10 cellular contexts compared by ENCODE assay signal in genomic region chr22:29798318-29798717, GRCh38. TPM values are rescaled to one million over a fixed set of nuclear protein-coding genes. Genes with fewer than 3 reads are reported as not detected.
DNase-seq lines count a peak whose midpoint lies in the region; TF ChIP-seq lines count a peak whose summit lies in the region.
"Had no signal": no experiment of that assay in that cellular context is flagged by ENCODE, and none has a peak within 500 bp of the region (broad histone marks: within the 10 kb centered on the region; RNA-seq: fewer than 3 reads in every experiment).

No MANE protein-coding gene starts in this region.

- H4K8ac ChIP-seq in H9 (replicated peaks; ENCODE audit: insufficient read length, low read depth, low read length), result no peak overlapping the region

- TF ChIP-seq CTCF in dorsolateral prefrontal cortex (IDR thresholded peaks at IDR 0.05 in 54 of 56, conservative IDR thresholded peaks at IDR 0.05 in 2 of 56; ENCODE audit: low read depth in 1 of 56, partially characterized antibody in 56 of 56) (no peak), H9 (conservative IDR thresholded peaks at IDR 0.05) (no peak)

- H3K18ac ChIP-seq in H9 (ENCODE audit: insufficient read length, low read depth, low read length), result no peak overlapping the region

- no peaks in the 10 kb centered on the region for H3K79me1 ChIP-seq in H9 (ENCODE audit: insufficient read depth, low read depth, low read length, poor library complexity, severe bottlenecking)

- H3K36me3 Mint-ChIP-seq in H9 (ENCODE audit: insufficient read depth in 1 of 3, low read depth in 3 of 3), result peaks cover 0 to 49% (median 6%) of the 10 kb centered on the region in 3 experiments; a peak in 4 of 7 replicates

- H3K4me1 ChIP-seq in skeletal muscle satellite cell (ENCODE audit: control insufficient read depth, insufficient read depth, low read length) (peaks cover 24% of the 10 kb centered on the region), H9 (ENCODE audit: insufficient read depth, low read length) (no peaks in the 10 kb centered on the region)

- peaks cover 6 to 16% of the 10 kb centered on the region in 2 experiments for H3K4me1 Mint-ChIP-seq in H9

- no peak overlapping the region for H3K14ac ChIP-seq in H9 (ENCODE audit: insufficient read depth, low read length)

- no peaks in the 10 kb centered on the region for H3K79me2 ChIP-seq in H9 (ENCODE audit: insufficient read depth, low read length)

- DNase-seq in GDM1 (lab: John Stamatoyannopoulos, UW) (peak; percentile 8), dorsolateral prefrontal cortex (no peak), midbrain (lab: John Stamatoyannopoulos, UW) (no peak), NCI-H187 treated with DMSO at 0.1 percent for 48 hours (lab: John Stamatoyannopoulos, UW) (no peak), NCI-H526 (lab: John Stamatoyannopoulos, UW) (no peak), H9 (no peak)
- DNase-seq in Jurkat, Clone E6-1 (ENCODE audit: low read depth, low spot score), result peak; percentile 16
- DNase-seq: activated T-cell treated with anti-CD3 and anti-CD28 coated beads, Interleukin-2, amount 50 U/mL, for 72 hours had no signal

- no peak overlapping the region for H3K4me3 Mint-ChIP-seq in H9
- H3K4me3 Mint-ChIP-seq: activated T-cell treated with anti-CD3 and anti-CD28 coated beads, Interleukin-2, amount 50 U/mL, for 72 hours; mesothelial cell of epicardium had no signal

- H3K36me3 ChIP-seq in skeletal muscle satellite cell (ENCODE audit: insufficient read depth, low read length), result peaks cover 54% of the 10 kb centered on the region

- H2BK120ac ChIP-seq in H9 (ENCODE audit: low read depth, low read length, poor library complexity, severe bottlenecking), result no peak overlapping the region

- H3K9me3 Mint-ChIP-seq in H9, result no peaks in the 10 kb centered on the region
- H3K9me3 Mint-ChIP-seq: activated T-cell treated with anti-CD3 and anti-CD28 coated beads, Interleukin-2, amount 50 U/mL, for 72 hours; mesothelial cell of epicardium had no signal

- H3K9ac ChIP-seq in skeletal muscle satellite cell (ENCODE audit: low read depth, low read length) (peak overlapping the region; percentile 65), H9 (ENCODE audit: extremely low read depth, insufficient read length, low read length) (no peak overlapping the region)

- intact Hi-C loops in dorsolateral prefrontal cortex (cut with DNase I), result no loop called here

- H3K56ac ChIP-seq in H9 (ENCODE audit: insufficient read length, low read depth, low read length), result no peak overlapping the region

- H2AFZ ChIP-seq in H9 (ENCODE audit: low read length), result no peak overlapping the region

- no peak overlapping the region; a peak in 2 of 7 replicates for H3K27ac Mint-ChIP-seq in H9
- H3K27ac Mint-ChIP-seq: activated T-cell treated with anti-CD3 and anti-CD28 coated beads, Interleukin-2, amount 50 U/mL, for 72 hours; mesothelial cell of epicardium had no signal

- H2AK5ac ChIP-seq in H9 (ENCODE audit: insufficient read length, low read length), result no peak overlapping the region

- H3K27me3 ChIP-seq in dorsolateral prefrontal cortex (no peaks in the 10 kb centered on the region), skeletal muscle satellite cell (ENCODE audit: control insufficient read depth, insufficient read depth, low read length) (no peaks in the 10 kb centered on the region), H9 (ENCODE audit: insufficient read depth, low read length) (no peaks in the 10 kb centered on the region)

- H3K23me2 ChIP-seq in H9 (ENCODE audit: insufficient read length, low read depth, low read length, poor library complexity, severe bottlenecking), result no peaks in the 10 kb centered on the region

- H3K27ac ChIP-seq in dorsolateral prefrontal cortex, result peak overlapping the region in 49 of 59 donors; percentile 6 to 85 (median 69)
- H3K27ac ChIP-seq in H9 (ENCODE audit: insufficient read length, low read depth, low read length), result no peak overlapping the region

- no peak overlapping the region for H2BK20ac ChIP-seq in H9 (ENCODE audit: low read depth, low read length, poor library complexity, severe bottlenecking)

- no peak overlapping the region for H3T11ph ChIP-seq in H9 (ENCODE audit: low read length)

- H3K4me2 ChIP-seq in skeletal muscle satellite cell (ENCODE audit: low read length), result peak overlapping the region; percentile 67
- no peak overlapping the region for H3K4me2 ChIP-seq in H9 (ENCODE audit: insufficient read depth, insufficient read length, low read length)

- H3K9me3 ChIP-seq in skeletal muscle satellite cell (replicated peaks; ENCODE audit: low read length), result no peaks in the 10 kb centered on the region
- H3K9me3 ChIP-seq in H9 (ENCODE audit: control insufficient read depth, low read depth, low read length), result no peaks in the 10 kb centered on the region

- no peaks in the 10 kb centered on the region for H4K20me1 ChIP-seq in H9 (ENCODE audit: control insufficient read depth, insufficient read depth, insufficient read length)

- H2BK12ac ChIP-seq in H9 (ENCODE audit: insufficient read length, low read depth, low read length), result no peak overlapping the region

- H4K5ac ChIP-seq in H9 (ENCODE audit: insufficient read length, low read depth, low read length), result no peak overlapping the region

- no CpG with 5 or more reads among the region's 6 CpGs for WGBS in H9 (ENCODE audit: extremely low coverage, insufficient read length, low lambda C conversion rate)

- H3K23ac ChIP-seq in H9 (ENCODE audit: insufficient read length, low read depth, low read length), result no peak overlapping the region

- no peak overlapping the region for H4K91ac ChIP-seq in H9 (ENCODE audit: insufficient read length, low read depth, low read length)

- H2BK15ac ChIP-seq in H9 (ENCODE audit: low read depth, low read length), result no peak overlapping the region

- no peak overlapping the region for H3K4ac ChIP-seq in H9 (ENCODE audit: low read depth, low read length)

- H3K27me3 Mint-ChIP-seq in H9 (ENCODE audit: low read depth), result no peaks in the 10 kb centered on the region

- H2BK5ac ChIP-seq in H9 (ENCODE audit: insufficient read length, low read length), result no peak overlapping the region

- no peak overlapping the region for H3K4me3 ChIP-seq in Jurkat, Clone E6-1 (ENCODE audit: low read length)
- H3K4me3 ChIP-seq in dorsolateral prefrontal cortex (no peak overlapping the region), skeletal muscle satellite cell (ENCODE audit: low read length) (peak overlapping the region; percentile 51)

RNA-seq across cellular contexts. Expression of gene UQCR10, which starts 31.1 kb away (rescaled TPM):
- 281 TPM for polyA plus RNA-seq in Jurkat, Clone E6-1 (2012; ENCODE audit: insufficient read depth, insufficient read length)
- 100 to 1,000 TPM in 61 of 120 experiments, 10 to 100 TPM in 59; 57.3 to 129 (median 100) TPM for total RNA-seq in dorsolateral prefrontal cortex
- total RNA-seq in skeletal muscle satellite cell (2012; rRNA removed), result 73.8 and 81.3 TPM in 2 replicates
- total RNA-seq in H9 (2021), result 116 and 124 TPM in 2 replicates

RNA-seq across cellular contexts. Expression of gene ZMAT5, which starts 31.5 kb away (rescaled TPM):
- 45.1 TPM for polyA plus RNA-seq in Jurkat, Clone E6-1 (2012; ENCODE audit: insufficient read depth, insufficient read length)
- total RNA-seq in dorsolateral prefrontal cortex (10 to 100 TPM; 13.5 to 32.9 (median 20.5) TPM), H9 (2021) (13.4 and 13.9 TPM in 2 replicates)
- total RNA-seq in skeletal muscle satellite cell (2012; rRNA removed), result 18.8 and 24.2 TPM in 2 replicates

RNA-seq across cellular contexts. Expression of gene ASCC2, which starts 39.8 kb away (rescaled TPM):
- polyA plus RNA-seq in Jurkat, Clone E6-1 (2012; ENCODE audit: insufficient read depth, insufficient read length), result 70.3 TPM
- 10 to 100 TPM; 22.5 to 65.4 (median 35.4) TPM for total RNA-seq in dorsolateral prefrontal cortex
- total RNA-seq in skeletal muscle satellite cell (2012; rRNA removed), result 29.9 and 38.4 TPM in 2 replicates
- 46.5 and 48.2 TPM in 2 replicates for total RNA-seq in H9 (2021)

Comparison
In these comparisons a context has a peak if more than half of its experiments do, and no peak if none do; other contexts are left out.
1. DNase-seq: peak in GDM1 (single experiment) and Jurkat, Clone E6-1 (single experiment); none in dorsolateral prefrontal cortex (0 of 10), midbrain (single experiment), NCI-H187 treated with DMSO at 0.1 percent for 48 hours (single experiment), NCI-H526 (0 of 2) and H9 (single experiment).